Comparison of ENCODE assay signal across 19 cellular contexts in the genomic region with DNA sequence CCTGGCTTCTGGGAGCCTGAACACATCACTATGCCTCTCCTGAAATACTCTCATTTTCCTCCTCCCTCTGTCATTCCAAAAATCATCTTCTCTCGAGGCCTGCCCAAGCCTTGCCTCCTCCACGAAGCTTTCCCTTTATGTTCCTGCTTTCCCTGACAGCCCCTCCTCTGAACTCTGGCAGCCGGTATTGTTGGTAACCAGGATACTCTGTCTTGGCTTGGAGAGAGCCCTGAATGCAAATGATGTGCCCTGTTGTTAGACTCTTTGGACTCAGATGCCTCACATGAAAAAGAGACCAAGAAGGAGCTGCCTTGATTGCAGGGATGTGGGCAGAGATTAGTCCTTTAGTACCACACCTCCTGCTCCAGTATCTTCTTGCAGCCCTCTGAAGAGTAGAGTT.
"Had no signal": no experiment of that assay in that cellular context is flagged by ENCODE, and none has a peak within 500 bp of the region (broad histone marks: within the 10 kb centered on the region; RNA-seq: fewer than 3 reads in every experiment).

No MANE protein-coding gene starts in this region.

- H3K27ac Mint-ChIP-seq: activated naive CD8-positive, alpha-beta T cell treated with anti-CD3 and anti-CD28 coated beads for 36 hours; T-cell; T-helper 2 cell treated with Interferon-gamma antibody and Interleukin-4, amounts not matched to agents 5 μg/mL and 100 μg/mL, for 36 hours had no signal

- DNase-seq: activated naive CD4-positive, alpha-beta T cell treated with Interleukin-2 at 50 U/mL for 16 hours; activated naive CD8-positive, alpha-beta T cell treated with anti-CD3 and anti-CD28 coated beads for 36 hours; activated T-cell treated with anti-CD3 and anti-CD28 coated beads, Interleukin-2, amount 50 U/mL, for 1 hour; cerebellar nuclear complex; cortex of kidney; heart right ventricle; kidney; mucosa of descending colon; naive B cell; ovary; psoas muscle; right cardiac atrium; stimulated activated CD4-positive, alpha-beta T cell treated with anti-CD3 and anti-CD28 coated beads, Interleukin-12 subunit alpha, Interleukin-12 subunit beta, amount 100 ng/mL, for 4 hours; stimulated activated CD4-positive, alpha-beta T cell treated with anti-CD3 and anti-CD28 coated beads, Interleukin-4, amount 100 ng/mL, for 4 hours; stimulated activated naive CD8-positive, alpha-beta T cell treated with anti-CD3 and anti-CD28 coated beads, Interleukin-15, Interleukin-2, amounts not matched to agents 100 U/mL and 50 U/mL, for 24 hours; T-cell; tibial artery had no signal

- H3K27me3 ChIP-seq: ovary had no signal

- H3K4me1 Mint-ChIP-seq: naive B cell had no signal

- H3K36me3 Mint-ChIP-seq: activated naive CD8-positive, alpha-beta T cell treated with anti-CD3 and anti-CD28 coated beads for 36 hours; naive B cell; T-cell had no signal

- ATAC-seq: heart right ventricle; left lobe of liver; mucosa of descending colon; psoas muscle; right cardiac atrium; stimulated activated naive CD8-positive, alpha-beta T cell treated with anti-CD3 and anti-CD28 coated beads, Interleukin-15, Interleukin-2, amounts not matched to agents 100 U/mL and 50 U/mL, for 24 hours; T-cell had no signal

- H3K9me3 Mint-ChIP-seq: activated naive CD8-positive, alpha-beta T cell treated with anti-CD3 and anti-CD28 coated beads for 36 hours; naive B cell; T-cell; T-helper 2 cell treated with Interferon-gamma antibody and Interleukin-4, amounts not matched to agents 5 μg/mL and 100 μg/mL, for 36 hours had no signal

- H3K4me1 ChIP-seq: psoas muscle, tibial artery had no signal

- H3K27ac ChIP-seq: heart right ventricle, ovary, psoas muscle, tibial artery had no signal

- H3K9me3 ChIP-seq: heart right ventricle, mucosa of descending colon, ovary, psoas muscle, tibial artery had no signal

- H3K4me3 ChIP-seq: heart right ventricle, mucosa of descending colon, ovary, psoas muscle, tibial artery had no signal

- H3K36me3 ChIP-seq: heart right ventricle, ovary, tibial artery had no signal

- H3K4me3 Mint-ChIP-seq: activated naive CD8-positive, alpha-beta T cell treated with anti-CD3 and anti-CD28 coated beads for 36 hours; naive B cell; T-cell; T-helper 2 cell treated with Interferon-gamma antibody and Interleukin-4, amounts not matched to agents 5 μg/mL and 100 μg/mL, for 36 hours had no signal
